ENCODE assay signal across 23 cellular contexts in genomic region chr16:53829186-53829747, GRCh38.
DNase-seq lines count a peak whose midpoint lies in the region; ATAC-seq and TF ChIP-seq lines count a peak whose summit lies in the region.
"Had no signal": no experiment of that assay in that cellular context is flagged by ENCODE, and none has a peak within 500 bp of the region (broad histone marks: within the 10 kb centered on the region; RNA-seq: fewer than 3 reads in every experiment).

No MANE protein-coding gene starts in this region.

- DNase-seq in GM03348 (ENCODE audit: low spot score) (peak; percentile 33), NCI-H226 (peak; percentile 40), cardiac fibroblast (ENCODE audit: low read depth in 2 of 2) (peak; percentile 16 to 42), renal cortical epithelial cell (ENCODE audit: low read depth) (peak; percentile 47), iPS-NIHi11 (ENCODE audit: low spot score) (no peak), SW480 (ENCODE audit: low spot score) (no peak)
- DNase-seq: activated CD4-positive, CD25-positive, alpha-beta regulatory T cell; activated CD8-positive, alpha-beta T cell treated with anti-CD3 and anti-CD28 coated beads for 36 hours; activated T-cell treated with anti-CD3 and anti-CD28 coated beads, Interleukin-2, amount 50 U/mL, for 24 hours; erythroblast; head of caudate nucleus; islet precursor cell; mesenchymal stem cell; MV-4-11; NCI-H2029; NCI-H524; SJCRH30; small intestine; stimulated activated CD8-positive, alpha-beta memory T cell treated with anti-CD3 and anti-CD28 coated beads, Interleukin-4, amount 100 ng/mL, for 48 hours had no signal

- TF ChIP-seq CTCF in cardiac fibroblast (IDR thresholded peaks at IDR 0.05; ENCODE audit: low read depth, low read length), result no peak

- ATAC-seq in HG02870 (IDR thresholded peaks at IDR 0.05; ENCODE audit: unreplicated experiment), result no peak
- ATAC-seq: activated CD8-positive, alpha-beta T cell treated with anti-CD3 and anti-CD28 coated beads for 36 hours; activated naive CD4-positive, alpha-beta T cell treated with anti-CD3 and anti-CD28 coated beads, Interleukin-2, amount 50 U/mL, for 72 hours; GM23338 had no signal

- no peak overlapping the region for H3K4me3 ChIP-seq in cardiac fibroblast (replicated peaks in 1 of 2; ENCODE audit: low read depth in 2 of 2, low read length in 2 of 2)
- H3K4me3 ChIP-seq: BLaER1 treated with 17β-estradiol and CSF1 and Interleukin-3, amounts not matched to agents 10 nM and 100 nM; GM23338; SJCRH30 had no signal

Comparison
In these comparisons a context has a peak if more than half of its experiments do, and no peak if none do; other contexts are left out.
1. DNase-seq: peak in GM03348 (single experiment), NCI-H226 (single experiment), cardiac fibroblast (2 of 2) and renal cortical epithelial cell (single experiment); none in iPS-NIHi11 (single experiment) and SW480 (single experiment).